In the genomic region with DNA sequence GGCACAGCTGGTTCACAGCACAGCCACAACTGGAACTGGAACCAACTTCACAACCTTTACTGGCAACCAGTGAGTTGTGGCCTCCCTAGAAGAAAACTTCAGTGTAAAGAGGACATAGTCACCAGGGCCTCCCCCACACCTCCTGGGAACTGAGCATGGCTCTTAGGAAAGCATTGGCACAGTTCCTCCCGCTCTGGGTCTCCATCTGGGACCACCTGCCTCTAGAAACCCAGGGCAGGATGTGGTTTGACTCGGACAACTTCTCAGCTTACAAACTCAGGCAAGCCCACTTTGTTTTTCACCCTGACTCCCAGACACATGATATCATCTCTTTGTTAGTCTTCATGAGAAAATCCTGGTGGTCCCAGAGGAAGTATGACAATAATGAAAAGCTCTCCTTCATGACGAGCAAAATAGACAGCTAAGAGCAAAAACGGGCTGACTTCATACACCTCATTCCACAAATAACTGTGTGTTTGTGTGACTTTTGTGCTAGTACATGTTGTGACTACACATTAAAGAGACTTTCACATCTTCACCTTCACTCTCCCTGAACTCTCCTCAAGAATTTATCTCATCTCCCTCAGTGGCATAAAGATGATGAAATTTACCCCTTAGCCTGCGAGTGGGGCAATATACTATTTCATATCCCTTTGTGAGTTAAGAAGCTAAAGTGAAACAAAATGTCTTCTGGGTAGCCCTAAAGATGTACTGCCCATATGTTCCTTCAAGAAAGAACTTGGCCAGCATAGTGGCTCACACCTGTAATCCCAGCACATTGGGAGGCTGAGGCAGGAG, we compare ENCODE assay signal across 1 cellular context.
TF ChIP-seq lines count a peak whose summit lies in the region.

No MANE protein-coding gene starts in this region.

TF ChIP-seq in HepG2, 621 proteins besides CTCF, POLR2A, EP300 and RAD21 (continued from another document):
- TF ChIP-seq, protein P1, sequence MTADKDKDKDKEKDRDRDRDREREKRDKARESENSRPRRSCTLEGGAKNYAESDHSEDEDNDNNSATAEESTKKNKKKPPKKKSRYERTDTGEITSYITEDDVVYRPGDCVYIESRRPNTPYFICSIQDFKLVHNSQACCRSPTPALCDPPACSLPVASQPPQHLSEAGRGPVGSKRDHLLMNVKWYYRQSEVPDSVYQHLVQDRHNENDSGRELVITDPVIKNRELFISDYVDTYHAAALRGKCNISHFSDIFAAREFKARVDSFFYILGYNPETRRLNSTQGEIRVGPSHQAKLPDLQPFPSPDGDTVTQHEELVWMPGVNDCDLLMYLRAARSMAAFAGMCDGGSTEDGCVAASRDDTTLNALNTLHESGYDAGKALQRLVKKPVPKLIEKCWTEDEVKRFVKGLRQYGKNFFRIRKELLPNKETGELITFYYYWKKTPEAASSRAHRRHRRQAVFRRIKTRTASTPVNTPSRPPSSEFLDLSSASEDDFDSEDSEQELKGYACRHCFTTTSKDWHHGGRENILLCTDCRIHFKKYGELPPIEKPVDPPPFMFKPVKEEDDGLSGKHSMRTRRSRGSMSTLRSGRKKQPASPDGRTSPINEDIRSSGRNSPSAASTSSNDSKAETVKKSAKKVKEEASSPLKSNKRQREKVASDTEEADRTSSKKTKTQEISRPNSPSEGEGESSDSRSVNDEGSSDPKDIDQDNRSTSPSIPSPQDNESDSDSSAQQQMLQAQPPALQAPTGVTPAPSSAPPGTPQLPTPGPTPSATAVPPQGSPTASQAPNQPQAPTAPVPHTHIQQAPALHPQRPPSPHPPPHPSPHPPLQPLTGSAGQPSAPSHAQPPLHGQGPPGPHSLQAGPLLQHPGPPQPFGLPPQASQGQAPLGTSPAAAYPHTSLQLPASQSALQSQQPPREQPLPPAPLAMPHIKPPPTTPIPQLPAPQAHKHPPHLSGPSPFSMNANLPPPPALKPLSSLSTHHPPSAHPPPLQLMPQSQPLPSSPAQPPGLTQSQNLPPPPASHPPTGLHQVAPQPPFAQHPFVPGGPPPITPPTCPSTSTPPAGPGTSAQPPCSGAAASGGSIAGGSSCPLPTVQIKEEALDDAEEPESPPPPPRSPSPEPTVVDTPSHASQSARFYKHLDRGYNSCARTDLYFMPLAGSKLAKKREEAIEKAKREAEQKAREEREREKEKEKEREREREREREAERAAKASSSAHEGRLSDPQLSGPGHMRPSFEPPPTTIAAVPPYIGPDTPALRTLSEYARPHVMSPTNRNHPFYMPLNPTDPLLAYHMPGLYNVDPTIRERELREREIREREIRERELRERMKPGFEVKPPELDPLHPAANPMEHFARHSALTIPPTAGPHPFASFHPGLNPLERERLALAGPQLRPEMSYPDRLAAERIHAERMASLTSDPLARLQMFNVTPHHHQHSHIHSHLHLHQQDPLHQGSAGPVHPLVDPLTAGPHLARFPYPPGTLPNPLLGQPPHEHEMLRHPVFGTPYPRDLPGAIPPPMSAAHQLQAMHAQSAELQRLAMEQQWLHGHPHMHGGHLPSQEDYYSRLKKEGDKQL (CRISPR knock-in tag; IDR thresholded peaks at IDR 0.05; ENCODE audit: low read depth): no peak
- no peak for TF ChIP-seq ZNF557 (CRISPR knock-in tag; IDR thresholded peaks at IDR 0.05)
- TF ChIP-seq ZNF616 (CRISPR knock-in tag; IDR thresholded peaks at IDR 0.05; ENCODE audit: low read depth): no peak
- no peak for TF ChIP-seq SAFB2 (CRISPR knock-in tag; IDR thresholded peaks at IDR 0.05; ENCODE audit: borderline replicate concordance, low read depth)
- TF ChIP-seq TEAD3 (CRISPR knock-in tag; optimal IDR thresholded peaks at IDR 0.05; ENCODE audit: borderline replicate concordance): no peak
- TF ChIP-seq THAP11 (CRISPR knock-in tag; IDR thresholded peaks at IDR 0.05): no peak
- no peak for TF ChIP-seq NFIC (IDR thresholded peaks at IDR 0.05; ENCODE audit: low read length)
- no peak for TF ChIP-seq ZNF703 (CRISPR knock-in tag; IDR thresholded peaks at IDR 0.05; ENCODE audit: borderline replicate concordance)
- TF ChIP-seq, protein P2, sequence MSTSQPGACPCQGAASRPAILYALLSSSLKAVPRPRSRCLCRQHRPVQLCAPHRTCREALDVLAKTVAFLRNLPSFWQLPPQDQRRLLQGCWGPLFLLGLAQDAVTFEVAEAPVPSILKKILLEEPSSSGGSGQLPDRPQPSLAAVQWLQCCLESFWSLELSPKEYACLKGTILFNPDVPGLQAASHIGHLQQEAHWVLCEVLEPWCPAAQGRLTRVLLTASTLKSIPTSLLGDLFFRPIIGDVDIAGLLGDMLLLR (CRISPR knock-in tag; IDR thresholded peaks at IDR 0.05): no peak
- no peak for TF ChIP-seq MAFF (IDR thresholded peaks at IDR 0.05; ENCODE audit: low read depth, low read length)
- TF ChIP-seq ZFY (CRISPR knock-in tag; IDR thresholded peaks at IDR 0.05): no peak
- no peak for TF ChIP-seq ZNF251 (CRISPR knock-in tag; IDR thresholded peaks at IDR 0.05)
